ENCODE assay signal across 18 cellular contexts in the genomic region with DNA sequence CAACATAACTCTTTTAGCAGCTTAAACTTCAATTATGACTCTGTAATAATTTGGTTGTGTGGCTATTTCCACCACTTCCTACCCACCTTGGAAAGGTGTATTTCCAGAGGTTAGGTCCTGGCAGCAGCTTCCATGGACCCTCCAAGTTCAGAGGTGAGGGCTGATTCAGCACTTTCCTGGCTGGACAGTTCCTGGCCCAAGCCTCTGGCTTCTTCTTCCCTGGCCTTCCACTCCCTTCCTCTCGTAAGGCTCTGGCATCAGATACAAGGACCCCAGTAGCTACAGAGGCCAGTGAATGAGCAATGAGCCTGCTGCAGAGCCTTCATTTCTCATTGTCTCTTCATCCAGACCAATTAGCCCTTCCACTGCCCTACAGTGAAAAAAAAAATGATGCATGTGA.
"Had no signal": no experiment of that assay in that cellular context is flagged by ENCODE, and none has a peak within 500 bp of the region (broad histone marks: within the 10 kb centered on the region; RNA-seq: fewer than 3 reads in every experiment).

No MANE protein-coding gene starts in this region.

- H3K4me3 ChIP-seq: hepatocyte, tibial artery, uterus had no signal

- H3K4me3 Mint-ChIP-seq: activated naive CD4-positive, alpha-beta T cell treated with anti-CD3 and anti-CD28 coated beads, Interleukin-2, amount 50 U/mL, for 24 hours; central memory CD8-positive, alpha-beta T cell; effector memory CD8-positive, alpha-beta T cell; neural crest cell; stimulated activated effector memory CD8-positive, alpha-beta T cell treated with anti-CD3 and anti-CD28 coated beads, Interleukin-12 subunit alpha, Interleukin-12 subunit beta, amount 100 ng/mL, for 72 hours had no signal

- ATAC-seq: effector memory CD8-positive, alpha-beta T cell; left cardiac atrium; right cardiac atrium; stimulated activated effector memory CD8-positive, alpha-beta T cell treated with anti-CD3 and anti-CD28 coated beads, Interleukin-12 subunit alpha, Interleukin-12 subunit beta, amount 100 ng/mL, for 72 hours had no signal

- H3K9me3 ChIP-seq: tibial artery, uterus had no signal

- H3K27me3 ChIP-seq: tibial artery, uterus had no signal

- DNase-seq: activated CD4-positive, alpha-beta T cell treated with anti-CD3 and anti-CD28 coated beads, Interleukin-2, amount 50 U/mL, for 4 hours; activated CD4-positive, CD25-positive, alpha-beta regulatory T cell treated with anti-CD3 and anti-CD28 coated beads, Interleukin-2, amount 50 U/mL, for 72 hours; activated effector memory CD4-positive, alpha-beta T cell treated with Interleukin-2 at 50 U/mL for 16 hours; activated T-cell treated with anti-CD3 and anti-CD28 coated beads, Interleukin-2, amount 50 U/mL, for 1 hour; amniotic stem cell; cortex of kidney; effector memory CD8-positive, alpha-beta T cell; left cardiac atrium; mammary epithelial cell; right cardiac atrium; tibial artery; uterus had no signal

- H3K9me3 Mint-ChIP-seq: activated naive CD4-positive, alpha-beta T cell treated with anti-CD3 and anti-CD28 coated beads, Interleukin-2, amount 50 U/mL, for 24 hours; central memory CD8-positive, alpha-beta T cell; neural crest cell; stimulated activated effector memory CD8-positive, alpha-beta T cell treated with anti-CD3 and anti-CD28 coated beads, Interleukin-12 subunit alpha, Interleukin-12 subunit beta, amount 100 ng/mL, for 72 hours had no signal

- H3K4me2 ChIP-seq: hepatocyte had no signal

- H3K36me3 ChIP-seq: tibial artery, uterus had no signal

- H3K36me3 Mint-ChIP-seq: activated naive CD4-positive, alpha-beta T cell treated with anti-CD3 and anti-CD28 coated beads, Interleukin-2, amount 50 U/mL, for 24 hours; brain; stimulated activated effector memory CD8-positive, alpha-beta T cell treated with anti-CD3 and anti-CD28 coated beads, Interleukin-12 subunit alpha, Interleukin-12 subunit beta, amount 100 ng/mL, for 72 hours had no signal

- H3K79me2 ChIP-seq: hepatocyte had no signal

- H3K27me3 Mint-ChIP-seq: activated naive CD4-positive, alpha-beta T cell treated with anti-CD3 and anti-CD28 coated beads, Interleukin-2, amount 50 U/mL, for 24 hours; central memory CD8-positive, alpha-beta T cell; effector memory CD8-positive, alpha-beta T cell had no signal

- H2AFZ ChIP-seq: hepatocyte had no signal

- H3K4me1 Mint-ChIP-seq: activated naive CD4-positive, alpha-beta T cell treated with anti-CD3 and anti-CD28 coated beads, Interleukin-2, amount 50 U/mL, for 24 hours; central memory CD8-positive, alpha-beta T cell; stimulated activated effector memory CD8-positive, alpha-beta T cell treated with anti-CD3 and anti-CD28 coated beads, Interleukin-12 subunit alpha, Interleukin-12 subunit beta, amount 100 ng/mL, for 72 hours had no signal

- H3K4me1 ChIP-seq: tibial artery, uterus had no signal

- H3K27ac ChIP-seq: hepatocyte, tibial artery, uterus had no signal
